In the genomic region with DNA sequence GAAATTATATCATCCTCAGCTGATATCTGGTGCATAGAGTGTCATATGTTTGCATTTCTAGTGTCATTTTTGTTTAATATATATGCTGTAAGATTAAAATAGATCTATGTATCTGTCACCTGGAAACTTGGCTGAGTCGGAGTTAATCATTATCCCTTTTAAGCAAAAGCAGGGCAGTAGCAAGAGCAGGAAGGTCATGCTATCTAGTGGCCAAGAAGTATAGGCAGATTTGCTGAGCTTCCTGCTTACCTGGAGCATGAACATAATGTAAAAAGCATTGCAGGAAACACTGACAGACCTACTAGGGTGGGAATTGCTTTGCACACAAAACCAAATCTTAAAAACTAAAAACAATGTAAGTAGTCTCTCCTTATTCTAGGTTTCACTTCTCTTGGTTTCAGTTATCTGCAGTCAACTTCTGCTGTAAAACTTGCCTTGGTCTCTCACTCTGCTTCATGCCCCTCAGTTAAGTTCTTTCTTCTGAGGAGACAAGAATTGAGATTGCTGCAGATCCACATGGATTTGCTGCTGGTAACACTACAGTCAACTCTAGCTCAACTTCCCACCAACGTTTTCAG, we compare ENCODE assay signal across 15 cellular contexts.
A peak's percentile ranks its signal among the peaks of the same experiment; 100 is the strongest.
DNase-seq lines count a peak whose midpoint lies in the region; ATAC-seq and TF ChIP-seq lines count a peak whose summit lies in the region.
"Had no signal": no experiment of that assay in that cellular context is flagged by ENCODE, and none has a peak within 500 bp of the region (broad histone marks: within the 10 kb centered on the region; RNA-seq: fewer than 3 reads in every experiment).

No MANE protein-coding gene starts in this region.

- H3K4me3 ChIP-seq in body of pancreas = no peak overlapping the region
- H3K4me3 ChIP-seq: left ventricle myocardium inferior, thyroid gland had no signal

- no peaks in the 10 kb centered on the region for H3K4me1 Mint-ChIP-seq in natural killer cell treated with Interleukin-12 subunit alpha and Interleukin-12 subunit beta and Interleukin-15 and Interleukin-18, amount 100 ng/mL, for 72 hours (ENCODE audit: low read depth in 2 of 2)
- H3K4me1 Mint-ChIP-seq in activated T-helper 2 cell treated with anti-CD3 and anti-CD28 coated beads, Interferon-gamma antibody, Interleukin-2, Interleukin-4, amounts not matched to agents 10 μg/mL and 5 μg/mL and 100 μg/mL, durations not matched to agents 14 hours and 24 hours and 36 hours (ENCODE audit: low read depth) = no peaks in the 10 kb centered on the region
- no peaks in the 10 kb centered on the region for H3K4me1 Mint-ChIP-seq in immature natural killer cell

- TF ChIP-seq CTCF in 22Rv1 (IDR thresholded peaks at IDR 0.05) (peak; percentile 46), body of pancreas (IDR thresholded peaks at IDR 0.05) (peak in 3 of 7 experiments; percentile 32 to 46 (median 44))

- H3K27ac ChIP-seq in 22Rv1 (peak overlapping the region; percentile 30), body of pancreas (no peak overlapping the region)
- H3K27ac ChIP-seq: left ventricle myocardium inferior, thyroid gland had no signal

- H3K27me3 ChIP-seq in body of pancreas = no peaks in the 10 kb centered on the region
- H3K27me3 ChIP-seq: thyroid gland had no signal

- H3K4me3 Mint-ChIP-seq in natural killer cell treated with Interleukin-12 subunit alpha and Interleukin-12 subunit beta and Interleukin-15 and Interleukin-18, amount 100 ng/mL, for 72 hours = no peak overlapping the region
- no peak overlapping the region for H3K4me3 Mint-ChIP-seq in activated T-helper 2 cell treated with anti-CD3 and anti-CD28 coated beads, Interferon-gamma antibody, Interleukin-2, Interleukin-4, amounts not matched to agents 10 μg/mL and 5 μg/mL and 100 μg/mL, durations not matched to agents 14 hours and 24 hours and 36 hours (ENCODE audit: low read depth)
- H3K4me3 Mint-ChIP-seq in immature natural killer cell = no peak overlapping the region

- no peaks in the 10 kb centered on the region for H3K27me3 Mint-ChIP-seq in natural killer cell treated with Interleukin-12 subunit alpha and Interleukin-12 subunit beta and Interleukin-15 and Interleukin-18, amount 100 ng/mL, for 72 hours
- H3K27me3 Mint-ChIP-seq in activated T-helper 2 cell treated with anti-CD3 and anti-CD28 coated beads, Interferon-gamma antibody, Interleukin-2, Interleukin-4, amounts not matched to agents 10 μg/mL and 5 μg/mL and 100 μg/mL, durations not matched to agents 14 hours and 24 hours and 36 hours (ENCODE audit: low read depth) = no peaks in the 10 kb centered on the region
- H3K27me3 Mint-ChIP-seq in immature natural killer cell (ENCODE audit: low read depth in 3 of 3) = peaks cover 0 to 1% (median 0%) of the 10 kb centered on the region in 3 donors

- 15 to 16% methylated on average over 2 of the region's 2 CpGs for WGBS in body of pancreas, 2 donors

- peaks cover 5% of the 10 kb centered on the region for H3K36me3 Mint-ChIP-seq in natural killer cell treated with Interleukin-12 subunit alpha and Interleukin-12 subunit beta and Interleukin-15 and Interleukin-18, amount 100 ng/mL, for 72 hours
- H3K36me3 Mint-ChIP-seq in activated T-helper 2 cell treated with anti-CD3 and anti-CD28 coated beads, Interferon-gamma antibody, Interleukin-2, Interleukin-4, amounts not matched to agents 10 μg/mL and 5 μg/mL and 100 μg/mL, durations not matched to agents 14 hours and 24 hours and 36 hours (ENCODE audit: low read depth) = no peaks in the 10 kb centered on the region
- H3K36me3 Mint-ChIP-seq in immature natural killer cell = no peaks in the 10 kb centered on the region

- peaks cover 18% of the 10 kb centered on the region for H3K4me1 ChIP-seq in body of pancreas
- H3K4me1 ChIP-seq: left ventricle myocardium inferior, thyroid gland had no signal

- intact Hi-C loops in body of pancreas (cut with DNase I) = no loop called here
- intact Hi-C loops in activated T-helper 2 cell treated with anti-CD3 and anti-CD28 coated beads, Interferon-gamma antibody, Interleukin-2, Interleukin-4, amounts not matched to agents 10 μg/mL and 5 μg/mL and 100 μg/mL, durations not matched to agents 14 hours and 24 hours and 36 hours (cut with micrococcal nuclease) = no loop called here

- peak; percentile 89 for ATAC-seq in GM19463 (IDR thresholded peaks at IDR 0.05; ENCODE audit: unreplicated experiment)
- ATAC-seq in HG03159 (IDR thresholded peaks at IDR 0.05; ENCODE audit: unreplicated experiment) = peak; percentile 80
- peak; percentile 66 for ATAC-seq in body of pancreas
- ATAC-seq in natural killer cell treated with Interleukin-12 subunit alpha and Interleukin-12 subunit beta and Interleukin-15 and Interleukin-18, amount 100 ng/mL, for 72 hours = no peak

- DNase-seq in body of pancreas = peak in 3 of 4 donors; percentile 22 to 31 (median 25)
- DNase-seq in natural killer cell treated with Interleukin-12 subunit alpha and Interleukin-12 subunit beta and Interleukin-15 and Interleukin-18, amount 100 ng/mL, for 72 hours (ENCODE audit: low spot score) = no peak
- DNase-seq in activated T-helper 2 cell treated with anti-CD3 and anti-CD28 coated beads, Interferon-gamma antibody, Interleukin-2, Interleukin-4, amounts not matched to agents 10 μg/mL and 5 μg/mL and 100 μg/mL, durations not matched to agents 14 hours and 24 hours and 36 hours (ENCODE audit: low spot score) = no peak
- no peak for DNase-seq in GM03348 (ENCODE audit: low spot score)
- no peak for DNase-seq in immature natural killer cell
- DNase-seq: activated CD4-positive, alpha-beta T cell treated with anti-CD3 and anti-CD28 coated beads for 4 hours; effector CD4-positive, alpha-beta T cell; IMR-90; left ventricle myocardium inferior; NCI-H187 treated with DMSO at 0.1 percent for 48 hours; SW 1271; thyroid gland had no signal

- H3K27ac Mint-ChIP-seq in natural killer cell treated with Interleukin-12 subunit alpha and Interleukin-12 subunit beta and Interleukin-15 and Interleukin-18, amount 100 ng/mL, for 72 hours = no peak overlapping the region
- H3K27ac Mint-ChIP-seq in activated T-helper 2 cell treated with anti-CD3 and anti-CD28 coated beads, Interferon-gamma antibody, Interleukin-2, Interleukin-4, amounts not matched to agents 10 μg/mL and 5 μg/mL and 100 μg/mL, durations not matched to agents 14 hours and 24 hours and 36 hours = no peak overlapping the region
- H3K27ac Mint-ChIP-seq in immature natural killer cell = no peak overlapping the region

- TF ChIP-seq POLR2A in body of pancreas (IDR thresholded peaks at IDR 0.05) = no peak

- H3K36me3 ChIP-seq in body of pancreas (replicated peaks in 1 of 2; ENCODE audit: insufficient read depth in 1 of 2, low read depth in 2 of 2) = no peaks in the 10 kb centered on the region
- H3K36me3 ChIP-seq: left ventricle myocardium inferior, thyroid gland had no signal

- H3K9me3 Mint-ChIP-seq in natural killer cell treated with Interleukin-12 subunit alpha and Interleukin-12 subunit beta and Interleukin-15 and Interleukin-18, amount 100 ng/mL, for 72 hours = peaks cover 8% of the 10 kb centered on the region
- H3K9me3 Mint-ChIP-seq in activated T-helper 2 cell treated with anti-CD3 and anti-CD28 coated beads, Interferon-gamma antibody, Interleukin-2, Interleukin-4, amounts not matched to agents 10 μg/mL and 5 μg/mL and 100 μg/mL, durations not matched to agents 14 hours and 24 hours and 36 hours = peaks cover 17% of the 10 kb centered on the region
- peaks cover 3 to 61% (median 20%) of the 10 kb centered on the region in 6 donors for H3K9me3 Mint-ChIP-seq in immature natural killer cell

- H3K9me3 ChIP-seq in body of pancreas = no peaks in the 10 kb centered on the region
- H3K9me3 ChIP-seq: left ventricle myocardium inferior, thyroid gland had no signal

Comparison
In these comparisons a context has a peak if more than half of its experiments do, and no peak if none do; other contexts are left out.
1. ATAC-seq: peak in GM19463 (single experiment), HG03159 (single experiment) and body of pancreas (single experiment); none in natural killer cell treated with Interleukin-12 subunit alpha and Interleukin-12 subunit beta and Interleukin-15 and Interleukin-18, amount 100 ng/mL, for 72 hours (0 of 2).
2. DNase-seq: peak in body of pancreas (3 of 4); none in natural killer cell treated with Interleukin-12 subunit alpha and Interleukin-12 subunit beta and Interleukin-15 and Interleukin-18, amount 100 ng/mL, for 72 hours (single experiment), activated T-helper 2 cell treated with anti-CD3 and anti-CD28 coated beads, Interferon-gamma antibody, Interleukin-2, Interleukin-4, amounts not matched to agents 10 μg/mL and 5 μg/mL and 100 μg/mL, durations not matched to agents 14 hours and 24 hours and 36 hours (single experiment), GM03348 (single experiment) and immature natural killer cell (0 of 3).